ENCODE assay signal across 8 cellular contexts in the genomic region with DNA sequence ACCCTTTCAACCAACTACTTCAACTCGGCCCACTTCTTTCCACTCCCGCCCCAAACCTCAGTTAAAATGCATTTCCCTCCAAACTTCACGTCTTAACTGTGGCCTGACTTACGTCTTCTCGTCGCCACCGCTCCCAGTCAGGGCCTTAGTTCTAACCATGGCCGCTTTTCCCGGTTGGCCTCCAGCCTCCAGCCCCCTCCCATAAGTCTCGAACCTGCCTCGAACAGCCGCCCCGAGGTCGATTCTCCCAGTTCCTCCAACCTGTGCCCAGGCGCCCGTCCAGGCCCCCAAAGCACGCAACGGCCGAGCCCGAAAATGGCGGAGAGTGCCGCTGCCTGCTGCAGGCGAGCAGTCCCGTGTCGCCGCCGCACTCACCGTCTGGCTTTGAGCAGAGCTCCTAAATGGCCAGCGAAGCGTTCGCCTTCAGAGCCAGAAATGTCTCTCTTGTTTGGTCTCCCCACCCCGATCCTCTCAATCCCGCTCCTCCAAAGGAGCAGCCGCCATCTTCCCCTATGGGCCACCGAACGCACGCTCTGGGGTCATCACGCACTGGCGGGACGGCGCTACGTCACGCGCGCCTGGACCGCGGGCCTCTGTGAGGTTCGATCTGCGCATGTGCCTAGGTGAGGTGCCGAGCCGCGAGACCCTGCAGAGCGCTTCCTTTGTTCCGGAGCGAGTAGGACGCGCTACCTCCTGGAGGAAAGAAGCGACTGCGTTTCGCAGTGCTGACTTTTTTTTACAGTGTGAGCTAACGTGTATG. TPM values are rescaled to one million over a fixed set of nuclear protein-coding genes. Genes with fewer than 3 reads are reported as not detected.
DNase-seq lines count a peak whose midpoint lies in the region; ATAC-seq and TF ChIP-seq lines count a peak whose summit lies in the region.

TSS of gene WDR33 (minus strand) at position 535 of the 760 bp plus-strand sequence. CDS start 40,190 bp downstream, outside the sequence.

- no peaks in the 10 kb centered on the region for H3K9me3 Mint-ChIP-seq in immature natural killer cell

- peak; percentile 96 for ATAC-seq in GM18873 (IDR thresholded peaks at IDR 0.05; ENCODE audit: low FRiP score, unreplicated experiment)
- ATAC-seq in HG03139 (IDR thresholded peaks at IDR 0.05; ENCODE audit: unreplicated experiment) = peak; percentile 96

- H4K20me1 ChIP-seq in mammary epithelial cell (ENCODE audit: insufficient read depth, low read length) = peaks cover 3% of the 10 kb centered on the region

- H3K36me3 ChIP-seq in WERI-Rb-1 (peaks cover 7% of the 10 kb centered on the region), mammary epithelial cell (ENCODE audit: insufficient read depth, low read length) (no peaks in the 10 kb centered on the region)

- H3K27ac ChIP-seq in WERI-Rb-1 (peak within 1 kb of the TSS; percentile 96), mammary epithelial cell (ENCODE audit: insufficient read depth, low read depth, low read length) (peak within 1 kb of the TSS; percentile 89)

- H3K4me3 Mint-ChIP-seq in immature natural killer cell = peak within 1 kb of the TSS; percentile 92 to 99 (median 96)

- H3K27ac Mint-ChIP-seq in immature natural killer cell = peak within 1 kb of the TSS; percentile 95 to 99 (median 98)

- in situ Hi-C loops in mammary epithelial cell (cut with MboI; ENCODE audit: low sequenced_read_pairs in 2 of 2) = no loop called here

- H3K36me3 Mint-ChIP-seq in immature natural killer cell = no peaks in the 10 kb centered on the region

- no peaks in the 10 kb centered on the region for H3K9me3 ChIP-seq in WERI-Rb-1 (ENCODE audit: severe bottlenecking)
- H3K9me3 ChIP-seq in mammary epithelial cell (replicated peaks; ENCODE audit: insufficient read depth, low read length) = no peaks in the 10 kb centered on the region

- H3K27me3 ChIP-seq in WERI-Rb-1 (ENCODE audit: insufficient read depth, low read depth, severe bottlenecking) (no peaks in the 10 kb centered on the region), mammary epithelial cell (ENCODE audit: insufficient read depth, low read length) (no peaks in the 10 kb centered on the region)

- peak within 1 kb of the TSS; percentile 85 for H3K4me2 ChIP-seq in mammary epithelial cell (ENCODE audit: insufficient read depth, low read depth, low read length)

- H3K27me3 Mint-ChIP-seq in immature natural killer cell (ENCODE audit: low read depth in 3 of 3) = peaks cover 3 to 12% (median 11%) of the 10 kb centered on the region in 3 donors

- peaks cover 14% of the 10 kb centered on the region for H3K4me1 ChIP-seq in mammary epithelial cell (ENCODE audit: insufficient read depth, low read length)

- dilution Hi-C loops in mammary epithelial cell (cut with HindIII; ENCODE audit: low sequenced_read_pairs) = no loop called here

- WGBS in mammary epithelial cell (ENCODE audit: low coverage, missing lambda C conversion rate) = 2% methylated on average over 33 of the region's 61 CpGs

- intact Hi-C loops in mammary epithelial cell (cut with micrococcal nuclease) = loop anchor here (1.0 to 5.0 kb wide), 7 partner anchors 40 to 304 kb away; partner anchors contain the start of genes IWS1, POLR2D and SFT2D3

- CTCF ChIA-PET in mammary epithelial cell (lab: Charles Lee; ENCODE audit: low non-redundant PET) = interaction anchor here (0.6 kb wide), 1 partner anchor 193 kb away, joined by 9 read pairs; no protein-coding TSS in a partner anchor

- peak within 1 kb of the TSS; percentile 97 for H2AFZ ChIP-seq in mammary epithelial cell (ENCODE audit: low read depth, low read length)

- H3K4me3 ChIP-seq in WERI-Rb-1 (ENCODE audit: low read depth, low read length) (peak within 1 kb of the TSS; percentile 99), mammary epithelial cell (replicated peaks in 1 of 3; ENCODE audit: insufficient read depth in 1 of 3, low read depth in 2 of 3, low read length in 3 of 3) (peak within 1 kb of the TSS; percentile 77 to 91 (median 86))

- peaks cover 50 to 55% of the 10 kb centered on the region in 2 donors for H3K4me1 Mint-ChIP-seq in immature natural killer cell

- peaks cover 50% of the 10 kb centered on the region for H3K79me2 ChIP-seq in mammary epithelial cell (ENCODE audit: insufficient read depth, low read length)

- TF ChIP-seq CTCF in WERI-Rb-1 (IDR thresholded peaks at IDR 0.05; ENCODE audit: low read depth, low read length) = peak; percentile 45; the same call in 1 of the 2 replicates
- TF ChIP-seq CTCF in mammary epithelial cell (conservative IDR thresholded peaks at IDR 0.05 in 1 of 2, IDR thresholded peaks at IDR 0.05 in 1 of 2; ENCODE audit: extremely low read depth in 1 of 2, insufficient read depth in 1 of 2, low read depth in 1 of 2, low read length in 2 of 2) = peak in 1 of 2 donors; percentile 47

- H3K9ac ChIP-seq in mammary epithelial cell (ENCODE audit: insufficient read depth, low read length) = peak within 1 kb of the TSS; percentile 96

- DNase-seq in AG08395 (ENCODE audit: low spot score) = peak; percentile 97
- peak; percentile 99 for DNase-seq in NCI-H2227 (lab: John Stamatoyannopoulos, UW; ENCODE audit: unreplicated experiment)
- DNase-seq in WERI-Rb-1 = peak; percentile 95
- DNase-seq in mammary epithelial cell = peak; percentile 91
- peak; percentile 92 for DNase-seq in immature natural killer cell
- peak; percentile 92 for DNase-seq in stimulated activated CD4-positive, alpha-beta T cell treated with anti-CD3 and anti-CD28 coated beads, Interleukin-12 subunit alpha, Interleukin-12 subunit beta, amount 100 ng/mL, for 24 hours (ENCODE audit: low read depth in 2 of 2)

- no TSS peak for BruUV-seq in mammary epithelial cell (replicated peaks; lab: Mats Ljungman, UMichigan)

RNA-seq across cellular contexts. Expression of gene WDR33, which starts in this region (rescaled TPM):
- 10 to 100 TPM; 31.5 to 43.7 TPM for total RNA-seq in mammary epithelial cell
- 21.4 TPM for polyA plus RNA-seq in mammary epithelial cell
- 35.2 TPM for polyA minus RNA-seq in mammary epithelial cell
- 10 to 100 TPM; 18.6 to 49.8 (median 22.6) TPM for polyA plus RNA-seq in immature natural killer cell

Comparison
In these comparisons a context has a peak if more than half of its experiments do, and no peak if none do; other contexts are left out.
1. Peak in every context shown above with its lines: DNase-seq, ATAC-seq, H3K4me3 ChIP-seq and H3K27ac ChIP-seq.